8 cellular contexts compared by ENCODE assay signal in the genomic region with DNA sequence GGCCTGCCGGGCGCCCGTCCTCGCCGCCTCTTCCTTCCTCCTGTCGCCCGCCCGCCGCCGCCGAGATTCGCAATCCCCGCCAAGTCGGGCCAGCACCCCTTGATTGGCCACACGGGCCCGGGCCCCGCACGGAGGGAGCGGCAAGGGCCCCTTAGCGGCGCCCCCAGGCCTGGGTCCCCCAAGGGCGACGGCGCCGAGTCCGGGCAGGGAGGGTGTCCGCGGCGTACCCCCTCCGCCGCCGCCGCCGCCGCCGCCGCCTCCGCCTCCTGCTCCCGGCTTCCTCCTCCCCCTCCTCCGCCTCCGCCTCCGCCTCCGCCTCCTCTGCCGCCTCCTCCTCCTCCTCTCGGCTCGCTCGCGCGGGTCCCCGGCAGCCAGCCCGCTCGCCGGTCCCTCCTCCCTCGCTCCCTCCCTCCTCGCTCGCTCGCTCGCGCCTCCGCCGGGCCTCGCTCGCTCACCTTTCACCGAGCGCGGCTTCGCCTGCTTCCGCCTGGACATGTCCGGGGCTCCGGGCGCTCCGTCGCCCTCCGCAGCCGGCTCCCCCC. TPM values are rescaled to one million over a fixed set of nuclear protein-coding genes. Genes with fewer than 3 reads are reported as not detected.
DNase-seq lines count a peak whose midpoint lies in the region; ATAC-seq and TF ChIP-seq lines count a peak whose summit lies in the region.

No MANE protein-coding gene starts in this region.

- WGBS in lung, 2 donors: 0 to 1% methylated on average over 23 to 75 of the region's 75 CpGs

- H3K4me1 ChIP-seq in effector memory CD4-positive, alpha-beta T cell (ENCODE audit: control insufficient read depth, insufficient read depth, low read length, poor library complexity, severe bottlenecking): peaks cover 20% of the 10 kb centered on the region
- H3K4me1 ChIP-seq in lung (ENCODE audit: control insufficient read depth in 2 of 2, insufficient read depth in 2 of 2, low read length in 2 of 2): peaks cover 0 to 13% of the 10 kb centered on the region in 2 donors

- peaks cover 16% of the 10 kb centered on the region for H3K27me3 ChIP-seq in effector memory CD4-positive, alpha-beta T cell (replicated peaks; ENCODE audit: control insufficient read depth, insufficient read depth, low read length, poor library complexity, severe bottlenecking)
- no peaks in the 10 kb centered on the region for H3K27me3 ChIP-seq in lung (ENCODE audit: control insufficient read depth, insufficient read depth)

- peaks cover 15% of the 10 kb centered on the region for H3K4me1 Mint-ChIP-seq in activated CD8-positive, alpha-beta T cell treated with anti-CD3 and anti-CD28 coated beads, Interleukin-2, amount 10 ng/mL, durations not matched to agents 7 days and 5 days (ENCODE audit: low read depth)

- peaks cover 1% of the 10 kb centered on the region for H3K36me3 Mint-ChIP-seq in activated CD8-positive, alpha-beta T cell treated with anti-CD3 and anti-CD28 coated beads, Interleukin-2, amount 10 ng/mL, durations not matched to agents 7 days and 5 days (ENCODE audit: low read depth)

- peak overlapping the region; percentile 64 for H3K4me3 ChIP-seq in effector memory CD4-positive, alpha-beta T cell (ENCODE audit: insufficient read depth, low read depth, low read length, poor library complexity, severe bottlenecking)
- H3K4me3 ChIP-seq in lung: peak overlapping the region; percentile 67

- no peaks in the 10 kb centered on the region for H3K9me3 Mint-ChIP-seq in activated CD8-positive, alpha-beta T cell treated with anti-CD3 and anti-CD28 coated beads, Interleukin-2, amount 10 ng/mL, durations not matched to agents 7 days and 5 days (ENCODE audit: insufficient read depth)

- CTCF ChIA-PET in activated CD8-positive, alpha-beta T cell treated with anti-CD3 and anti-CD28 coated beads, Interleukin-2, amount 10 ng/mL, durations not matched to agents 7 days and 5 days (lab: Charles Lee): no interaction called here

- H3K9me3 ChIP-seq in effector memory CD4-positive, alpha-beta T cell (ENCODE audit: control insufficient read depth, low read length): no peaks in the 10 kb centered on the region
- H3K9me3 ChIP-seq in lung (ENCODE audit: control insufficient read depth in 2 of 2, insufficient read depth in 1 of 2, low read length in 1 of 2): no peaks in the 10 kb centered on the region

- ATAC-seq in GM18867 (IDR thresholded peaks at IDR 0.05; ENCODE audit: unreplicated experiment): peak; percentile 67
- peak; percentile 66 for ATAC-seq in HG03039 (IDR thresholded peaks at IDR 0.05; ENCODE audit: unreplicated experiment)
- ATAC-seq in activated CD8-positive, alpha-beta T cell treated with anti-CD3 and anti-CD28 coated beads, Interleukin-2, amount 10 ng/mL, durations not matched to agents 7 days and 5 days: peak; percentile 85
- ATAC-seq in lung (ENCODE audit: insufficient read depth, low FRiP score): peak; percentile 68
- ATAC-seq in omental fat pad (ENCODE audit: low FRiP score): no peak

- H3K4me3 Mint-ChIP-seq in activated CD8-positive, alpha-beta T cell treated with anti-CD3 and anti-CD28 coated beads, Interleukin-2, amount 10 ng/mL, durations not matched to agents 7 days and 5 days: peak overlapping the region; percentile 46

- DNase-seq in NCI-H524 (lab: John Stamatoyannopoulos, UW) (peak; percentile 71 to 74), lung (ENCODE audit: low spot score) (peak; percentile 78), omental fat pad (ENCODE audit: low spot score) (no peak)
- DNase-seq in activated CD8-positive, alpha-beta T cell treated with anti-CD3 and anti-CD28 coated beads, Interleukin-2, amount 10 ng/mL, durations not matched to agents 7 days and 5 days: peak; percentile 87
- peak in 2 of 3 donors; percentile 24 to 34 for DNase-seq in effector memory CD4-positive, alpha-beta T cell
- peak; percentile 20 to 42 for DNase-seq in stimulated activated CD8-positive, alpha-beta memory T cell treated with anti-CD3 and anti-CD28 coated beads, Interleukin-4, amount 100 ng/mL, for 1 hour (ENCODE audit: low read depth in 2 of 2, low spot score in 1 of 2)

- POLR2A ChIA-PET in activated CD8-positive, alpha-beta T cell treated with anti-CD3 and anti-CD28 coated beads, Interleukin-2, amount 10 ng/mL, durations not matched to agents 7 days and 5 days (lab: Charles Lee): no interaction called here

- TF ChIP-seq CTCF in lung (IDR thresholded peaks at IDR 0.05; ENCODE audit: control extremely low read depth, extremely low read depth) (no peak), omental fat pad (IDR thresholded peaks at IDR 0.05) (no peak)

- no peaks in the 10 kb centered on the region for H3K36me3 ChIP-seq in effector memory CD4-positive, alpha-beta T cell (ENCODE audit: control insufficient read depth, insufficient read depth, low read length)
- no peaks in the 10 kb centered on the region for H3K36me3 ChIP-seq in lung (ENCODE audit: control insufficient read depth in 2 of 2, insufficient read depth in 2 of 2, low read length in 2 of 2)

- H3K27me3 Mint-ChIP-seq in activated CD8-positive, alpha-beta T cell treated with anti-CD3 and anti-CD28 coated beads, Interleukin-2, amount 10 ng/mL, durations not matched to agents 7 days and 5 days (ENCODE audit: low read depth): peaks cover 46% of the 10 kb centered on the region

- H3K27ac ChIP-seq in effector memory CD4-positive, alpha-beta T cell (ENCODE audit: insufficient read depth, low read length, poor library complexity, severe bottlenecking): no peak overlapping the region
- H3K27ac ChIP-seq in lung (ENCODE audit: low read depth in 1 of 2, low read length in 1 of 2): peak overlapping the region; percentile 80 to 95

- H3K27ac Mint-ChIP-seq in activated CD8-positive, alpha-beta T cell treated with anti-CD3 and anti-CD28 coated beads, Interleukin-2, amount 10 ng/mL, durations not matched to agents 7 days and 5 days: no peak overlapping the region

RNA-seq across cellular contexts. Expression of gene ZNF423, which starts 0.6 kb away (rescaled TPM):
- not detected for total RNA-seq in activated CD8-positive, alpha-beta T cell treated with anti-CD3 and anti-CD28 coated beads, Interleukin-2, amount 10 ng/mL, durations not matched to agents 7 days and 5 days
- total RNA-seq in lung (10 to 100 TPM in 1 of 2 donors, 1 to 10 TPM in 1; 4.9 to 14.8 TPM), omental fat pad (10 to 100 TPM in 1 of 4 donors, 1 to 10 TPM in 3; 6.6 to 22.9 (median 8.6) TPM)
- 1 to 10 TPM; 1.1 to 1.8 TPM for polyA plus RNA-seq in lung

Comparison
In these comparisons a context has a peak if more than half of its experiments do, and no peak if none do; other contexts are left out.
1. RNA of gene ZNF423, which starts 0.6 kb away (total RNA-seq): 4.9 to 14.8 TPM in lung and 6.6 to 22.9 TPM in omental fat pad; not detected in activated CD8-positive, alpha-beta T cell treated with anti-CD3 and anti-CD28 coated beads, Interleukin-2, amount 10 ng/mL, durations not matched to agents 7 days and 5 days; every median in the first group is over 4 times any median in the second.